Comparison of ENCODE assay signal across 25 cellular contexts in the genomic region with DNA sequence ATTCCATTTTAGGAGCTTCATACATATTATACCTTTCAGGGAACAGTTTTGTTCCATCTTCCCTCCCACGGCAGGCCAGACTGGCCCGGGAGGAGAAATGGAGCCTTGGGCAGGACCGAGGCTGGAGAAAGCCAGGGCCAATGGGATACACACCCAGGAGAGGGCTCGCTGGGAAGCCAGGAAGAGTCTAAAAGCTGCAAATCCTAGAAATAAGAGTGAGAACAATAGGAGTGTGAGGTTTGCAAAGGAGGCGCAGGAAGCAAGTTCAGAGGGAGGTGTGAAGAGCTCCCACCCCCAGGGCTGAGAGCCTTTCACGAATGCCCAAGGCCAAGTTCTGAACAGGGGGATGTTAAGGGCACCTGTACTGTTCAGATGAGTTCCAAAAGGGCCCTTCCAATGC.
"Had no signal": no experiment of that assay in that cellular context is flagged by ENCODE, and none has a peak within 500 bp of the region (broad histone marks: within the 10 kb centered on the region; RNA-seq: fewer than 3 reads in every experiment).

No MANE protein-coding gene starts in this region.

- H3K36me3 ChIP-seq: gastrocnemius medialis, left lung, prostate gland, right atrium auricular region, stomach, thoracic aorta, tibial nerve, upper lobe of left lung had no signal

- H3K4me1 ChIP-seq: gastrocnemius medialis, left lung, prostate gland, right atrium auricular region, stomach, tibial nerve, upper lobe of left lung had no signal

- H3K4me3 ChIP-seq: gastrocnemius medialis, left lung, prostate gland, right atrium auricular region, smooth muscle cell, stomach, thoracic aorta, tibial nerve, upper lobe of left lung had no signal

- H3K9me3 ChIP-seq: gastrocnemius medialis, left lung, prostate gland, right atrium auricular region, thoracic aorta, upper lobe of left lung had no signal

- H3K27me3 ChIP-seq: gastrocnemius medialis, left lung, right atrium auricular region, stomach, tibial nerve, upper lobe of left lung had no signal

- ATAC-seq: esophagus mucosa; gastrocnemius medialis; left lung; naive thymus-derived CD4-positive, alpha-beta T cell; sciatic nerve; stimulated activated effector memory CD8-positive, alpha-beta T cell treated with anti-CD3 and anti-CD28 coated beads, Interleukin-12 subunit alpha, Interleukin-12 subunit beta, amount 100 ng/mL, for 72 hours had no signal

- H3K27ac ChIP-seq: epithelial cell of prostate, gastrocnemius medialis, left lung, prostate gland, right atrium auricular region, stomach, thoracic aorta, tibial nerve, upper lobe of left lung had no signal

- DNase-seq: cortex of kidney; effector CD4-positive, alpha-beta T cell; foreskin fibroblast; gastrocnemius medialis; head of caudate nucleus; kidney; left lung; mesenchymal stem cell; midbrain; naive thymus-derived CD4-positive, alpha-beta T cell; stimulated activated CD4-positive, alpha-beta T cell treated with anti-CD3 and anti-CD28 coated beads, Interleukin-12 subunit alpha, Interleukin-12 subunit beta, amount 100 ng/mL, for 4 hours; stimulated activated CD4-positive, alpha-beta T cell treated with anti-CD3 and anti-CD28 coated beads, Interleukin-1b, Interleukin-23, amount 100 ng/mL, for 48 hours; stimulated activated CD4-positive, alpha-beta T cell treated with anti-CD3 and anti-CD28 coated beads, Interleukin-4, amount 100 ng/mL, for 1 hour; stimulated activated naive CD4-positive, alpha-beta T cell treated with Interleukin-2 at 50 U/mL for 16 hours; stomach; upper lobe of left lung had no signal

- H3K4me2 ChIP-seq: smooth muscle cell had no signal
